25 cellular contexts compared by ENCODE assay signal in genomic region chr22:43134553-43134952, GRCh38. TPM values are rescaled to one million over a fixed set of nuclear protein-coding genes. Genes with fewer than 3 reads are reported as not detected.
"Had no signal": no experiment of that assay in that cellular context is flagged by ENCODE, and none has a peak within 500 bp of the region (broad histone marks: within the 10 kb centered on the region; RNA-seq: fewer than 3 reads in every experiment).

No MANE protein-coding gene starts in this region.

- DNase-seq: hypothalamus; immature natural killer cell; kidney; left ventricle myocardium inferior; mesendoderm; naive B cell; natural killer cell; nephron progenitor cell; occipital lobe; ovary; right cardiac atrium; sigmoid colon; small intestine; spleen; stimulated activated CD4-positive, alpha-beta T cell treated with anti-CD3 and anti-CD28 coated beads, Interleukin-4, amount 100 ng/mL, for 24 hours; stimulated activated naive CD4-positive, alpha-beta T cell; tibial artery; trophoblast cell; upper lobe of right lung had no signal

- H3K9me3 ChIP-seq: left ventricle myocardium inferior, neutrophil, ovary, sigmoid colon, spleen, suprapubic skin, thoracic aorta, tibial artery, upper lobe of right lung had no signal

- H3K27me3 ChIP-seq: neural progenitor cell, neutrophil, ovary, sigmoid colon, spleen, suprapubic skin, tibial artery, upper lobe of right lung had no signal

- H3K4me1 ChIP-seq: sigmoid colon had no signal

- H3K4me3 ChIP-seq: left ventricle myocardium inferior, lung, neural progenitor cell, ovary, sigmoid colon, spleen, suprapubic skin, thoracic aorta, tibial artery, upper lobe of right lung had no signal

- H3K36me3 ChIP-seq: neural progenitor cell, ovary had no signal

- ATAC-seq: natural killer cell; right cardiac atrium; stimulated activated effector memory CD8-positive, alpha-beta T cell treated with anti-CD3 and anti-CD28 coated beads, Interleukin-12 subunit alpha, Interleukin-12 subunit beta, amount 100 ng/mL, for 72 hours; upper lobe of right lung had no signal

- H3K27ac ChIP-seq: left ventricle myocardium inferior, neural progenitor cell, neutrophil, ovary, sigmoid colon, spleen, suprapubic skin, thoracic aorta, tibial artery, upper lobe of right lung had no signal

RNA-seq across cellular contexts. Expression of gene BIK, which starts 24.0 kb away (rescaled TPM):
- total RNA-seq: occipital lobe, sigmoid colon, thoracic aorta had no signal
